In genomic region chr7:91267558-91267955, GRCh38 we compare ENCODE assay signal across 10 cellular contexts. TPM values are rescaled to one million over a fixed set of nuclear protein-coding genes. Genes with fewer than 3 reads are reported as not detected.
DNase-seq lines count a peak whose midpoint lies in the region; TF ChIP-seq lines count a peak whose summit lies in the region.
"Had no signal": no experiment of that assay in that cellular context is flagged by ENCODE, and none has a peak within 500 bp of the region (broad histone marks: within the 10 kb centered on the region; RNA-seq: fewer than 3 reads in every experiment).

No MANE protein-coding gene starts in this region.

- peak overlapping the region; percentile 74 for H3K4me3 ChIP-seq in fibroblast of mammary gland (ENCODE audit: control insufficient read depth, low read depth, low read length)
- H3K4me3 ChIP-seq in neuronal stem cell (ENCODE audit: low read length in 2 of 2) = peak overlapping the region; percentile 77 to 79
- H3K4me3 ChIP-seq in WERI-Rb-1 (ENCODE audit: low read depth, low read length) = no peak overlapping the region

- H3K27me3 ChIP-seq in neuronal stem cell (ENCODE audit: control insufficient read depth in 3 of 3, insufficient read depth in 3 of 3, low read depth in 1 of 3, low read length in 3 of 3) = peaks cover 0 to 34% (median 0%) of the 10 kb centered on the region in 3 experiments
- no peaks in the 10 kb centered on the region for H3K27me3 ChIP-seq in WERI-Rb-1 (ENCODE audit: insufficient read depth, low read depth, severe bottlenecking)

- H3K4me3 Mint-ChIP-seq in activated CD4-positive, alpha-beta T cell treated with anti-CD3 and anti-CD28 coated beads, Interleukin-2, amount 10 ng/mL, durations not matched to agents 7 days and 5 days = no peak overlapping the region
- H3K4me3 Mint-ChIP-seq: activated CD4-positive, alpha-beta memory T cell treated with anti-CD3 and anti-CD28 coated beads, Interleukin-2, amount 10 ng/mL, durations not matched to agents 7 days and 5 days had no signal

- H3K36me3 ChIP-seq in neuronal stem cell (replicated peaks in 1 of 2; ENCODE audit: control insufficient read depth in 2 of 2, insufficient read depth in 2 of 2, low read length in 2 of 2) (peaks cover 0 to 43% of the 10 kb centered on the region in 2 donors), WERI-Rb-1 (no peaks in the 10 kb centered on the region; the same call in 1 of the 2 replicates)

- no peak overlapping the region for H3K14ac ChIP-seq in neuronal stem cell (ENCODE audit: low read length)

- no peaks in the 10 kb centered on the region for H3K36me3 Mint-ChIP-seq in activated CD4-positive, alpha-beta T cell treated with anti-CD3 and anti-CD28 coated beads, Interleukin-2, amount 10 ng/mL, durations not matched to agents 7 days and 5 days (ENCODE audit: low read depth)

- H3K4me2 ChIP-seq in neuronal stem cell (ENCODE audit: insufficient read depth, low read length, poor library complexity, severe bottlenecking) = peak overlapping the region; percentile 92

- no peak overlapping the region for H2BK5ac ChIP-seq in neuronal stem cell (ENCODE audit: low read length)

- no peak overlapping the region for H3K9ac ChIP-seq in neuronal stem cell (ENCODE audit: low read depth, low read length, poor library complexity)

- H4K8ac ChIP-seq in neuronal stem cell (ENCODE audit: low read depth, low read length) = no peak overlapping the region

- no peak overlapping the region for H3K27ac Mint-ChIP-seq in activated CD4-positive, alpha-beta T cell treated with anti-CD3 and anti-CD28 coated beads, Interleukin-2, amount 10 ng/mL, durations not matched to agents 7 days and 5 days
- H3K27ac Mint-ChIP-seq: activated CD4-positive, alpha-beta memory T cell treated with anti-CD3 and anti-CD28 coated beads, Interleukin-2, amount 10 ng/mL, durations not matched to agents 7 days and 5 days had no signal

- no peak overlapping the region for H2BK15ac ChIP-seq in neuronal stem cell (ENCODE audit: low read length)

- no peak overlapping the region for H2BK120ac ChIP-seq in neuronal stem cell (ENCODE audit: low read depth, low read length)

- H3K27me3 Mint-ChIP-seq in activated CD4-positive, alpha-beta T cell treated with anti-CD3 and anti-CD28 coated beads, Interleukin-2, amount 10 ng/mL, durations not matched to agents 7 days and 5 days = peaks cover 27% of the 10 kb centered on the region

- no peak overlapping the region for H2AK5ac ChIP-seq in neuronal stem cell (ENCODE audit: low read depth, low read length)

- H3K18ac ChIP-seq in neuronal stem cell (ENCODE audit: low read length) = no peak overlapping the region

- peaks cover 11% of the 10 kb centered on the region for H3K79me1 ChIP-seq in neuronal stem cell (ENCODE audit: low read depth, low read length)

- CTCF ChIA-PET in activated CD4-positive, alpha-beta T cell treated with anti-CD3 and anti-CD28 coated beads, Interleukin-2, amount 10 ng/mL, durations not matched to agents 7 days and 5 days (lab: Charles Lee) = no interaction called here

- no peak overlapping the region for H2AFZ ChIP-seq in neuronal stem cell (ENCODE audit: low read length)

- H4K91ac ChIP-seq in neuronal stem cell (ENCODE audit: low read depth, low read length, poor library complexity) = no peak overlapping the region

- peak; percentile 59 for DNase-seq in AG08395 (ENCODE audit: low spot score)
- DNase-seq in NCI-H526 treated with DMSO at 0.1 percent for 48 hours (lab: John Stamatoyannopoulos, UW) = peak; percentile 30
- DNase-seq in fibroblast of mammary gland (ENCODE audit: low read depth) = peak; percentile 56
- DNase-seq in neuronal stem cell (ENCODE audit: low spot score) = no peak
- no peak for DNase-seq in GOT3 (lab: John Stamatoyannopoulos, UW)
- DNase-seq in WERI-Rb-1 = no peak
- DNase-seq in activated CD4-positive, alpha-beta T cell treated with anti-CD3 and anti-CD28 coated beads, Interleukin-2, amount 10 ng/mL, durations not matched to agents 7 days and 5 days = no peak
- DNase-seq in DMS 273 (lab: John Stamatoyannopoulos, UW; ENCODE audit: unreplicated experiment) = no peak
- DNase-seq: activated CD4-positive, alpha-beta memory T cell treated with anti-CD3 and anti-CD28 coated beads, Interleukin-2, amount 10 ng/mL, durations not matched to agents 7 days and 5 days; stimulated activated CD4-positive, alpha-beta T cell treated with anti-CD3 and anti-CD28 coated beads, Interleukin-12 subunit alpha, Interleukin-12 subunit beta, amount 100 ng/mL, for 4 hours had no signal

- H2BK12ac ChIP-seq in neuronal stem cell (ENCODE audit: low read length) = no peak overlapping the region

- no peak overlapping the region for H3K27ac ChIP-seq in neuronal stem cell (replicated peaks; ENCODE audit: low read length)
- no peak overlapping the region for H3K27ac ChIP-seq in WERI-Rb-1

- TF ChIP-seq CTCF in fibroblast of mammary gland (conservative IDR thresholded peaks at IDR 0.05; ENCODE audit: control insufficient read depth, insufficient read depth, low read depth, low read length) (no peak), WERI-Rb-1 (IDR thresholded peaks at IDR 0.05; ENCODE audit: low read depth, low read length) (no peak)

- H3K9me3 ChIP-seq in neuronal stem cell (replicated peaks in 1 of 2; ENCODE audit: control insufficient read depth in 2 of 2, insufficient read depth in 1 of 2, low read depth in 1 of 2, low read length in 2 of 2) (peaks cover 0 to 31% of the 10 kb centered on the region in 2 donors), WERI-Rb-1 (ENCODE audit: severe bottlenecking) (no peaks in the 10 kb centered on the region)

- no peak overlapping the region for H3K4ac ChIP-seq in neuronal stem cell (ENCODE audit: low read length)

- peaks cover 12 to 15% of the 10 kb centered on the region in 2 donors for H3K4me1 ChIP-seq in neuronal stem cell (ENCODE audit: control insufficient read depth in 2 of 2, insufficient read depth in 1 of 2, low read depth in 1 of 2, low read length in 2 of 2)

- no CpG with 5 or more reads among the region's 7 CpGs for WGBS in neuronal stem cell (ENCODE audit: extremely low coverage in 2 of 2, insufficient read length in 2 of 2, insufficient replicate concordance in 1 of 2), 2 donors

- peaks cover 15% of the 10 kb centered on the region for H3K4me1 Mint-ChIP-seq in activated CD4-positive, alpha-beta T cell treated with anti-CD3 and anti-CD28 coated beads, Interleukin-2, amount 10 ng/mL, durations not matched to agents 7 days and 5 days

- no peaks in the 10 kb centered on the region for H3K9me3 Mint-ChIP-seq in activated CD4-positive, alpha-beta T cell treated with anti-CD3 and anti-CD28 coated beads, Interleukin-2, amount 10 ng/mL, durations not matched to agents 7 days and 5 days
- H3K9me3 Mint-ChIP-seq: activated CD4-positive, alpha-beta memory T cell treated with anti-CD3 and anti-CD28 coated beads, Interleukin-2, amount 10 ng/mL, durations not matched to agents 7 days and 5 days had no signal

- H3K23ac ChIP-seq in neuronal stem cell (ENCODE audit: low read depth, low read length, poor library complexity) = no peak overlapping the region

- POLR2A ChIA-PET in activated CD4-positive, alpha-beta T cell treated with anti-CD3 and anti-CD28 coated beads, Interleukin-2, amount 10 ng/mL, durations not matched to agents 7 days and 5 days (lab: Charles Lee) = no interaction called here

RNA-seq across cellular contexts. Expression of gene FZD1, which starts 3.3 kb away (rescaled TPM):
- polyA plus RNA-seq in neuronal stem cell (2013, experiment 1 of 2) = 14.2 TPM
- 14.1 TPM for polyA plus RNA-seq in neuronal stem cell (2013, experiment 2 of 2)
- total RNA-seq in activated CD4-positive, alpha-beta T cell treated with anti-CD3 and anti-CD28 coated beads, Interleukin-2, amount 10 ng/mL, durations not matched to agents 7 days and 5 days = 1 to 10 TPM; 1.2 TPM

Comparison
In these comparisons a context has a peak if more than half of its experiments do, and no peak if none do; other contexts are left out.
1. DNase-seq: peak in AG08395 (single experiment), NCI-H526 treated with DMSO at 0.1 percent for 48 hours (single experiment) and fibroblast of mammary gland (single experiment); none in neuronal stem cell (single experiment), GOT3 (single experiment), WERI-Rb-1 (single experiment), activated CD4-positive, alpha-beta T cell treated with anti-CD3 and anti-CD28 coated beads, Interleukin-2, amount 10 ng/mL, durations not matched to agents 7 days and 5 days (single experiment) and DMS 273 (single experiment).